8 cellular contexts compared by ENCODE assay signal in genomic region chrX:100410083-100410590, GRCh38. TPM values are rescaled to one million over a fixed set of nuclear protein-coding genes. Genes with fewer than 3 reads are reported as not detected.
DNase-seq lines count a peak whose midpoint lies in the region; ATAC-seq and TF ChIP-seq lines count a peak whose summit lies in the region.

TSS of gene PCDH19 (minus strand) at chrX:100410273. CDS start at chrX:100408597, 1,676 bp downstream.

- no peaks in the 10 kb centered on the region for H3K9me3 ChIP-seq in SK-N-SH
- no peaks in the 10 kb centered on the region for H3K9me3 ChIP-seq in effector memory CD4-positive, alpha-beta T cell (ENCODE audit: control insufficient read depth, low read length)
- H3K9me3 ChIP-seq in lower lobe of right lung, result no peaks in the 10 kb centered on the region

- TF ChIP-seq CTCF in SK-N-SH (IDR thresholded peaks at IDR 0.05) (no peak), lower lobe of right lung (IDR thresholded peaks at IDR 0.05) (no peak)

- H3F3A ChIP-seq in SK-N-SH (replicated peaks; ENCODE audit: insufficient read depth), result no peaks in the 10 kb centered on the region

- no peak within 1 kb of the TSS for H3K27ac ChIP-seq in SK-N-SH (ENCODE audit: low read depth in 2 of 2, low read length in 1 of 2)
- H3K27ac ChIP-seq in effector memory CD4-positive, alpha-beta T cell (ENCODE audit: insufficient read depth, low read length, poor library complexity, severe bottlenecking), result no peak within 1 kb of the TSS
- H3K27ac ChIP-seq in lower lobe of right lung, result no peak within 1 kb of the TSS

- no peak within 1 kb of the TSS for H3K9ac ChIP-seq in SK-N-SH

- intact Hi-C loops in lower lobe of right lung (cut with DNase I), result no loop called here

- 30% methylated on average over 30 of the region's 49 CpGs for WGBS in SK-N-SH (ENCODE audit: low lambda C conversion rate)

- H3K36me3 ChIP-seq in SK-N-SH (replicated peaks in 1 of 2; ENCODE audit: control insufficient read depth in 1 of 2, insufficient read depth in 2 of 2, low read length in 1 of 2), result no peaks in the 10 kb centered on the region
- H3K36me3 ChIP-seq in effector memory CD4-positive, alpha-beta T cell (ENCODE audit: control insufficient read depth, insufficient read depth, low read length), result no peaks in the 10 kb centered on the region
- H3K36me3 ChIP-seq in lower lobe of right lung, result no peaks in the 10 kb centered on the region

- peak within 1 kb of the TSS; percentile 30 to 35 for H3K4me3 ChIP-seq in SK-N-SH (ENCODE audit: low read depth in 2 of 2, low read length in 1 of 2)
- peak within 1 kb of the TSS; percentile 29 for H3K4me3 ChIP-seq in effector memory CD4-positive, alpha-beta T cell (ENCODE audit: insufficient read depth, low read depth, low read length, poor library complexity, severe bottlenecking)
- H3K4me3 ChIP-seq in lower lobe of right lung, result peak within 1 kb of the TSS; percentile 45

- H3K4me1 ChIP-seq in SK-N-SH (ENCODE audit: control insufficient read depth in 1 of 2, insufficient read depth in 2 of 2, low read depth in 1 of 2, low read length in 1 of 2) (no peaks in the 10 kb centered on the region; a peak in 1 of 4 replicates), lower lobe of right lung (no peaks in the 10 kb centered on the region)
- H3K4me1 ChIP-seq in effector memory CD4-positive, alpha-beta T cell (ENCODE audit: control insufficient read depth, insufficient read depth, low read length, poor library complexity, severe bottlenecking), result peaks cover 3% of the 10 kb centered on the region

- CTCF ChIA-PET in SK-N-SH (lab: Yijun Ruan, JAX), result no interaction called here

- H3K79me2 ChIP-seq in SK-N-SH (ENCODE audit: insufficient read depth), result no peaks in the 10 kb centered on the region

- POLR2A ChIA-PET in SK-N-SH (lab: Yijun Ruan, JAX), result no interaction called here

- H3K9me2 ChIP-seq in SK-N-SH, result no peaks in the 10 kb centered on the region

- DNase-seq in activated naive CD4-positive, alpha-beta T cell treated with Interleukin-2 at 50 U/mL for 16 hours, result peak; percentile 21
- no peak for DNase-seq in activated naive CD4-positive, alpha-beta T cell (lab: John Stamatoyannopoulos, UW)
- peak; percentile 86 for DNase-seq in SK-N-SH
- peak in 1 of 3 donors; percentile 2 for DNase-seq in effector memory CD4-positive, alpha-beta T cell
- peak; percentile 52 for DNase-seq in lower lobe of right lung
- peak in 2 of 3 experiments; percentile 15 to 44 for DNase-seq in stimulated activated CD4-positive, alpha-beta T cell treated with anti-CD3 and anti-CD28 coated beads, TNF-alpha, amount 100 ng/mL, for 24 hours (ENCODE audit: low read depth in 3 of 3)
- DNase-seq in DMS153 (lab: John Stamatoyannopoulos, UW), result no peak
- no peak for DNase-seq in LoVo (ENCODE audit: low spot score)

- H3K27me3 ChIP-seq in SK-N-SH (ENCODE audit: insufficient read depth), result peaks cover 75% of the 10 kb centered on the region
- H3K27me3 ChIP-seq in effector memory CD4-positive, alpha-beta T cell (replicated peaks; ENCODE audit: control insufficient read depth, insufficient read depth, low read length, poor library complexity, severe bottlenecking), result peaks cover 10% of the 10 kb centered on the region
- peaks cover 48% of the 10 kb centered on the region for H3K27me3 ChIP-seq in lower lobe of right lung (ENCODE audit: low read depth)

- peak within 1 kb of the TSS; percentile 71 for H3K4me2 ChIP-seq in SK-N-SH

- H4K20me1 ChIP-seq in SK-N-SH (ENCODE audit: insufficient read depth), result no peaks in the 10 kb centered on the region

- ATAC-seq in lower lobe of right lung, result peak; percentile 80 to 83

- H2AFZ ChIP-seq in SK-N-SH (ENCODE audit: low read depth), result 0 out of 2 replicates have a peak within 1 kb of the TSS, but pooled peaks have one; percentile 16

- no peak for TF ChIP-seq EP300 in SK-N-SH (IDR thresholded peaks at IDR 0.05; ENCODE audit: borderline replicate concordance in 1 of 2, low read depth in 1 of 2, low read length in 1 of 2)

- no peak for TF ChIP-seq RAD21 in SK-N-SH (IDR thresholded peaks at IDR 0.05; ENCODE audit: low read length)

TF ChIP-seq in SK-N-SH, 30 proteins besides CTCF, POLR2A, EP300 and RAD21:
- no peak for TF ChIP-seq MEF2A (IDR thresholded peaks at IDR 0.05; ENCODE audit: borderline replicate concordance, low read depth)
- TF ChIP-seq GATA2 (CRISPR knock-in tag; IDR thresholded peaks at IDR 0.05), result no peak
- no peak for TF ChIP-seq RCOR1 (IDR thresholded peaks at IDR 0.05; ENCODE audit: low read length)
- TF ChIP-seq GABPA (IDR thresholded peaks at IDR 0.05; ENCODE audit: low read depth), result no peak
- no peak for TF ChIP-seq RXRA (IDR thresholded peaks at IDR 0.05; ENCODE audit: borderline replicate concordance, low read depth)
- TF ChIP-seq CHD2 (IDR thresholded peaks at IDR 0.05; ENCODE audit: low read length, partially characterized antibody), result no peak
- no peak for TF ChIP-seq REST (IDR thresholded peaks at IDR 0.05; ENCODE audit: low read depth, low read length)
- TF ChIP-seq MAX (IDR thresholded peaks at IDR 0.05; ENCODE audit: low read depth), result no peak

RNA-seq across cellular contexts. Expression of gene PCDH19, which starts in this region (rescaled TPM):
- under 0.01 and 0.02 TPM in 2 replicates for polyA plus RNA-seq in SK-N-SH (2012; rRNA removed)
- polyA plus RNA-seq in SK-N-SH (2012; cell fraction: cytosol; rRNA removed), result 0.01 TPM in 1 of 2 replicates, not detected in the other
- polyA plus RNA-seq in SK-N-SH (2012; cell fraction: nucleus; rRNA removed), result 0.05 and 0.06 TPM in 2 replicates
- 0.27 TPM for total RNA-seq in lower lobe of right lung

Comparison
In these comparisons a context has a peak if more than half of its experiments do, and no peak if none do; other contexts are left out.
1. DNase-seq: peak in activated naive CD4-positive, alpha-beta T cell treated with Interleukin-2 at 50 U/mL for 16 hours (single experiment) and stimulated activated CD4-positive, alpha-beta T cell treated with anti-CD3 and anti-CD28 coated beads, TNF-alpha, amount 100 ng/mL, for 24 hours (2 of 3); none in activated naive CD4-positive, alpha-beta T cell (0 of 4), DMS153 (single experiment) and LoVo (single experiment).
2. Peak in DNase-seq, H3K4me3 ChIP-seq and H3K4me2 ChIP-seq in SK-N-SH; RNA of the gene not detected or under 1 TPM.
3. Peak in DNase-seq, ATAC-seq and H3K4me3 ChIP-seq in lower lobe of right lung; RNA of the gene not detected or under 1 TPM.
4. Peak in every context shown above with its lines, with median percentiles within 50 percentile points of each other: H3K4me3 ChIP-seq.